ENCODE assay signal across 1 cellular context in genomic region chr12:98572010-98572409, GRCh38.
TF ChIP-seq lines count a peak whose summit lies in the region.

No MANE protein-coding gene starts in this region.

TF ChIP-seq in endothelial cell of umbilical vein, 7 proteins besides CTCF, POLR2A, EP300 and RAD21 (continued from another document):
- TF ChIP-seq EZH2 (IDR thresholded peaks at IDR 0.05; ENCODE audit: borderline replicate concordance, low read depth, low read length, severe bottlenecking) (no peak), MAX (IDR thresholded peaks at IDR 0.05; ENCODE audit: insufficient read depth, insufficient read length) (no peak), GATA2 (IDR thresholded peaks at IDR 0.05; ENCODE audit: insufficient read depth, insufficient read length, low read depth, low read length) (no peak)
